ENCODE assay signal across 8 cellular contexts in genomic region chrX:101799387-101799786, GRCh38.
DNase-seq lines count a peak whose midpoint lies in the region; ATAC-seq, FAIRE-seq and TF ChIP-seq lines count a peak whose summit lies in the region.

No MANE protein-coding gene starts in this region.

- H3K4me1 Mint-ChIP-seq in CD4-positive, alpha-beta memory T cell = peaks cover 1 to 9% (median 6%) of the 10 kb centered on the region in 4 donors

- FAIRE-seq in HepG2 (lab: Jason Lieb, UNC) = peak; percentile 97

- no peaks in the 10 kb centered on the region for H3K4me1 ChIP-seq in CD4-positive, alpha-beta memory T cell (ENCODE audit: insufficient read depth, low read length)
- no peaks in the 10 kb centered on the region for H3K4me1 ChIP-seq in HepG2 (ENCODE audit: insufficient read depth, low read length)

- H3K9me3 Mint-ChIP-seq in CD4-positive, alpha-beta memory T cell = no peaks in the 10 kb centered on the region

- no peak for TF ChIP-seq POLR2A in HepG2 (IDR thresholded peaks at IDR 0.05; ENCODE audit: insufficient read depth in 1 of 2, low read depth in 2 of 2, low read length in 2 of 2)

- H2AFZ ChIP-seq in HepG2 (ENCODE audit: low read length) = no peak overlapping the region

- no peaks in the 10 kb centered on the region for H3K36me3 Mint-ChIP-seq in CD4-positive, alpha-beta memory T cell

- peak overlapping the region in 5 of 8 donors; percentile 2 to 69 (median 65) for H3K4me3 Mint-ChIP-seq in CD4-positive, alpha-beta memory T cell

- POLR2A ChIA-PET in CD4-positive, alpha-beta memory T cell (lab: Charles Lee; ENCODE audit: partially characterized antibody) = no interaction called here
- POLR2A ChIA-PET in HepG2 (lab: Yijun Ruan, JAX) = no interaction called here

- no peak overlapping the region for H3K4me3 ChIP-seq in CD4-positive, alpha-beta memory T cell (ENCODE audit: low read length in 2 of 2)
- H3K4me3 ChIP-seq in coronary artery (peak overlapping the region; percentile 34), HepG2 (replicated peaks in 1 of 3; ENCODE audit: insufficient read depth in 1 of 3, low read depth in 2 of 3, low read length in 3 of 3) (no peak overlapping the region)

- BruUV-seq in HepG2 (replicated peaks; lab: Mats Ljungman, UMichigan) = no TSS peak

- WGBS in HepG2 (ENCODE audit: low lambda C conversion rate) = 57% methylated on average over 2 of the region's 3 CpGs

- no peaks in the 10 kb centered on the region for H3K36me3 ChIP-seq in CD4-positive, alpha-beta memory T cell (ENCODE audit: insufficient read depth, low read length)
- H3K36me3 ChIP-seq in HepG2 (replicated peaks in 1 of 2; ENCODE audit: control insufficient read depth in 1 of 2, insufficient read depth in 2 of 2, low read length in 2 of 2) = no peaks in the 10 kb centered on the region

- no peak overlapping the region for H3K4me2 ChIP-seq in HepG2 (ENCODE audit: low read depth, low read length)

- TF ChIP-seq RAD21 in HepG2 (CRISPR knock-in tag; IDR thresholded peaks at IDR 0.05) = no peak

- ATAC-seq in GM19455 (IDR thresholded peaks at IDR 0.05; ENCODE audit: unreplicated experiment) = peak; percentile 100
- ATAC-seq in HG03558 (IDR thresholded peaks at IDR 0.05; ENCODE audit: extremely low read depth, unreplicated experiment) = peak; percentile 99
- ATAC-seq in HepG2 = peak; percentile 95

- peak overlapping the region in 3 of 7 donors; percentile 35 to 54 (median 49) for H3K27ac Mint-ChIP-seq in CD4-positive, alpha-beta memory T cell

- no peak overlapping the region for H3K9ac ChIP-seq in HepG2 (ENCODE audit: insufficient read depth, low read depth, low read length)

- no peaks in the 10 kb centered on the region for H3K27me3 ChIP-seq in CD4-positive, alpha-beta memory T cell (ENCODE audit: insufficient read depth, low read length)
- H3K27me3 ChIP-seq in HepG2 (ENCODE audit: control insufficient read depth in 1 of 2, insufficient read depth in 2 of 2, low read length in 2 of 2) = no peaks in the 10 kb centered on the region

- TF ChIP-seq EP300 in HepG2 (IDR thresholded peaks at IDR 0.05; ENCODE audit: low read depth in 2 of 2, low read length in 2 of 2) (no peak), HepG2 (CRISPR knock-in tag; IDR thresholded peaks at IDR 0.05; ENCODE audit: borderline replicate concordance) (no peak)

- CTCF ChIA-PET in CD4-positive, alpha-beta memory T cell (lab: Charles Lee; ENCODE audit: partially characterized antibody) = interaction anchor here (0.7 to 1.0 kb wide), 2 partner anchors 202 to 382 kb away, joined by 3 to 6 read pairs; no protein-coding TSS in a partner anchor
- CTCF ChIA-PET in HepG2 (lab: Yijun Ruan, JAX; ENCODE audit: low intra/inter-chr PET ratio, low total read pairs) = interaction anchor here (1.0 kb wide), 1 partner anchor 204 kb away, joined by 4 read pairs; no protein-coding TSS in a partner anchor

- no peaks in the 10 kb centered on the region for H3K79me2 ChIP-seq in HepG2 (ENCODE audit: insufficient read depth, low read length)

- intact Hi-C loops in CD4-positive, alpha-beta memory T cell (cut with micrococcal nuclease) = loop anchor here (1.0 to 5.0 kb wide), 3 partner anchors 131 to 384 kb away; no protein-coding TSS in a partner anchor
- intact Hi-C loops in HepG2 (cut with micrococcal nuclease; ENCODE audit: unreplicated experiment) = loop anchor here (5.0 kb wide), 1 partner anchor 202 kb away; no protein-coding TSS in a partner anchor

- no peaks in the 10 kb centered on the region for H4K20me1 ChIP-seq in HepG2 (ENCODE audit: insufficient read depth, low read length)

- no peak overlapping the region for H3K27ac ChIP-seq in CD4-positive, alpha-beta memory T cell (ENCODE audit: low read depth, low read length)
- H3K27ac ChIP-seq in coronary artery (no peak overlapping the region), HepG2 (ENCODE audit: extremely low read length, insufficient read depth, low read length) (no peak overlapping the region)

- H3K9me3 ChIP-seq in CD4-positive, alpha-beta memory T cell (ENCODE audit: control insufficient read depth in 1 of 2, low read length in 2 of 2) = no peaks in the 10 kb centered on the region
- no peaks in the 10 kb centered on the region for H3K9me3 ChIP-seq in HepG2 (ENCODE audit: low read length)

- TF ChIP-seq CTCF in coronary artery (IDR thresholded peaks at IDR 0.05) (peak; percentile 53), HepG2 (CRISPR knock-in tag; IDR thresholded peaks at IDR 0.05) (peak; percentile 56)

- DNase-seq in CD4-positive, alpha-beta memory T cell = peak; percentile 78 to 87 (median 82)
- DNase-seq in NCI-H69 (lab: John Stamatoyannopoulos, UW) = peak; percentile 85
- DNase-seq in activated CD4-positive, alpha-beta T cell treated with anti-CD3 and anti-CD28 coated beads, Interleukin-2, amount 50 U/mL, for 1 hour = peak; percentile 61
- peak; percentile 80 for DNase-seq in coronary artery (ENCODE audit: low spot score)
- peak; percentile 63 for DNase-seq in HepG2 (ENCODE audit: low spot score)
- DNase-seq in stimulated activated CD4-positive, alpha-beta T cell treated with anti-CD3 and anti-CD28 coated beads, TNF-alpha, amount 100 ng/mL, for 24 hours (ENCODE audit: low read depth in 3 of 3) = peak; percentile 56 to 73 (median 66)

- in situ Hi-C loops in HepG2 (cut with HindIII; ENCODE audit: extremely low pct_ligation_motif_present, low pct_unique_long_range_greater_than_20kb) = no loop called here

- peaks cover 0 to 2% of the 10 kb centered on the region in 2 donors for H3K27me3 Mint-ChIP-seq in CD4-positive, alpha-beta memory T cell

TF ChIP-seq in HepG2, 621 proteins besides CTCF, POLR2A, EP300 and RAD21:
- TF ChIP-seq SMC3 (IDR thresholded peaks at IDR 0.05; ENCODE audit: low read length) (peak; percentile 38; the same call in 1 of the 2 replicates), ZNF530 (CRISPR knock-in tag; IDR thresholded peaks at IDR 0.05; ENCODE audit: low read depth) (no peak), STAG1 (CRISPR knock-in tag; IDR thresholded peaks at IDR 0.05) (peak; percentile 29), NFYB (CRISPR knock-in tag; IDR thresholded peaks at IDR 0.05) (peak; percentile 49), ZNF326 (CRISPR knock-in tag; IDR thresholded peaks at IDR 0.05; ENCODE audit: borderline replicate concordance) (no peak)
